ENCODE assay signal across 10 cellular contexts in the genomic region with DNA sequence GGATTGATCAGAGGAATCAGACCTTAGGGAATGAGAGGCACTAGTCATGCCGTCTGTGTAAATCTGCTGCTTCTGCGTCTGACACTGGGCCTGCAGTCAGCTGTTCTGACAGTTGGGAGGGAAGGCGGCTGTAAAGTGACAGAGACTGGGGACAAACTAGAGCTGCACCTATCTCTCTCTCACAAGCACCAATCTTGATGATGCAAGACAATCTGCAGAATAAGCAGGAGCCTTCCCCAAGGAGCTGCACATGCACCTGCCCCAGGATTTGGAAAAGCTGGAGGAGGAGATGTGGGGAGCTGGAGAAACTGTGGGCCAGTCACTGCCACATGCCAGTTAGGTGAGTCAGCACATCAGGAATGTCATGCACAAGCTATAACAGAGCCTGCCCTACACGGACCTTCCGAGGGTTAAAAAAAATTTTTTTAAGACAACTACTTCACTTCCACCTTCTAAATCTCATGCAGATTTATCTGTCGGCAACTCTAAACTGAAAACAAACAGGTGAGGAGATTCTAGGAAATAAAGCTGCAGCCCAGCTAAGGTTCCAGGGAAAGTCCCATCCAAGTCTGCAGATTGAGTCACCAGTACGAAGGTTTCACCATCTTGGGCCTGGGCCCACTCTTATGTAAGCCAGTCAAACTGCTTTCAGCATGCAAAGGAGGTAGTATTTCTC. TPM values are rescaled to one million over a fixed set of nuclear protein-coding genes. Genes with fewer than 3 reads are reported as not detected.
DNase-seq lines count a peak whose midpoint lies in the region; ATAC-seq and TF ChIP-seq lines count a peak whose summit lies in the region.
"Had no signal": no experiment of that assay in that cellular context is flagged by ENCODE, and none has a peak within 500 bp of the region (broad histone marks: within the 10 kb centered on the region; RNA-seq: fewer than 3 reads in every experiment).

No MANE protein-coding gene starts in this region.

- intact Hi-C loops in psoas muscle (cut with DNase I) = no loop called here

- H3K27me3 ChIP-seq in SJSA1 (replicated peaks) (no peaks in the 10 kb centered on the region), psoas muscle (ENCODE audit: insufficient read depth in 3 of 3, low read length in 2 of 3) (no peaks in the 10 kb centered on the region)
- H3K27me3 ChIP-seq: esophagus muscularis mucosa had no signal

- ATAC-seq in psoas muscle (peak; percentile 79 to 88 (median 84)), GM19467 (IDR thresholded peaks at IDR 0.05; ENCODE audit: unreplicated experiment) (no peak)

- H3K36me3 ChIP-seq in SJSA1 (peaks cover 15% of the 10 kb centered on the region), psoas muscle (ENCODE audit: insufficient read depth in 1 of 2, low read depth in 1 of 2) (no peaks in the 10 kb centered on the region)
- H3K36me3 ChIP-seq: esophagus muscularis mucosa had no signal

- DNase-seq in ELR (ENCODE audit: low read depth) (peak; percentile 86), SJSA1 (ENCODE audit: low read depth in 1 of 2, low spot score in 2 of 2) (peak; percentile 78 to 81), glomerular visceral epithelial cell (ENCODE audit: extremely low spot score) (peak; percentile 85), psoas muscle (peak; percentile 64 to 69), COLO668 (lab: John Stamatoyannopoulos, UW; ENCODE audit: unreplicated experiment) (no peak), RPMI8226 (no peak), NCI-H1417 treated with DMSO at 0.1 percent for 48 hours (lab: John Stamatoyannopoulos, UW) (no peak)
- DNase-seq: KBM-7 had no signal

- H3K27ac ChIP-seq in SJSA1 = peak overlapping the region; percentile 59
- H3K27ac ChIP-seq in psoas muscle = no peak overlapping the region
- H3K27ac ChIP-seq: esophagus muscularis mucosa had no signal

- H3K4me3 ChIP-seq in SJSA1 = no peak overlapping the region
- no peak overlapping the region for H3K4me3 ChIP-seq in psoas muscle
- H3K4me3 ChIP-seq: esophagus muscularis mucosa had no signal

- 27 to 37% (median 29%) methylated on average over 7 of the region's 7 CpGs for WGBS in psoas muscle, 3 donors

- H3K4me1 ChIP-seq in SJSA1 (replicated peaks) (peaks cover 31% of the 10 kb centered on the region), psoas muscle (no peaks in the 10 kb centered on the region)

- H3K9me3 ChIP-seq in SJSA1 (replicated peaks) = no peaks in the 10 kb centered on the region
- H3K9me3 ChIP-seq in psoas muscle = no peaks in the 10 kb centered on the region
- H3K9me3 ChIP-seq: esophagus muscularis mucosa had no signal

- no peak for TF ChIP-seq CTCF in psoas muscle (IDR thresholded peaks at IDR 0.05)

RNA-seq across cellular contexts. Expression of a gene that starts 39.2 kb away (rescaled TPM):
- not detected in 2 replicates for total RNA-seq in SJSA1 (2014; rRNA removed; shearing (Covaris generic))
- total RNA-seq in psoas muscle = not detected
- polyA plus RNA-seq in psoas muscle = not detected

Comparison
In these comparisons a context has a peak if more than half of its experiments do, and no peak if none do; other contexts are left out.
1. DNase-seq: peak in ELR (single experiment), SJSA1 (2 of 2), glomerular visceral epithelial cell (single experiment) and psoas muscle (2 of 2); none in COLO668 (single experiment), RPMI8226 (single experiment) and NCI-H1417 treated with DMSO at 0.1 percent for 48 hours (single experiment).